In genomic region chr17:14231187-14231586, GRCh38 we compare ENCODE assay signal across 17 cellular contexts. TPM values are rescaled to one million over a fixed set of nuclear protein-coding genes. Genes with fewer than 3 reads are reported as not detected.
"Had no signal": no experiment of that assay in that cellular context is flagged by ENCODE, and none has a peak within 500 bp of the region (broad histone marks: within the 10 kb centered on the region; RNA-seq: fewer than 3 reads in every experiment).

No MANE protein-coding gene starts in this region.

RNA-seq across cellular contexts. Expression of gene CDRT15, which starts 5.5 kb away (rescaled TPM):
- total RNA-seq: activated B cell treated with CpG ODN at 0.5 μM for 24 hours; activated CD8-positive, alpha-beta memory T cell treated with anti-CD3 and anti-CD28 coated beads for 36 hours; activated T-cell treated with anti-CD3 and anti-CD28 coated beads, Interleukin-2, amount 50 U/mL, for 4 hours; activated T-helper 2 cell treated with anti-CD3 and anti-CD28 coated beads, Interferon-gamma antibody, Interleukin-2, Interleukin-4, amounts not matched to agents 10 μg/mL and 5 μg/mL and 100 μg/mL, durations not matched to agents 14 hours and 24 hours and 36 hours; epithelial cell of proximal tubule; gastroesophageal sphincter; left cardiac atrium; lower leg skin; mesenteric fat pad; mucosa of gallbladder; naive thymus-derived CD4-positive, alpha-beta T cell; neural crest cell; osteoblast; prostate gland; T-helper 1 cell treated with Interleukin-12 subunit alpha and Interleukin-12 subunit beta and Interleukin-4 antibody, amounts not matched to agents 30 ng/mL and 1 ng/mL, for 36 hours; thoracic aorta; upper lobe of left lung had no signal
